In genomic region chr3:194333981-194334320, GRCh38 we compare ENCODE assay signal across 12 cellular contexts. TPM values are rescaled to one million over a fixed set of nuclear protein-coding genes. Genes with fewer than 3 reads are reported as not detected.
DNase-seq lines count a peak whose midpoint lies in the region; ATAC-seq and TF ChIP-seq lines count a peak whose summit lies in the region.
"Had no signal": no experiment of that assay in that cellular context is flagged by ENCODE, and none has a peak within 500 bp of the region (broad histone marks: within the 10 kb centered on the region; RNA-seq: fewer than 3 reads in every experiment).

No MANE protein-coding gene starts in this region.

- no peak overlapping the region for H3K27ac Mint-ChIP-seq in activated CD8-positive, alpha-beta memory T cell treated with anti-CD3 and anti-CD28 coated beads, Interleukin-2, amount 10 ng/mL, durations not matched to agents 7 days and 5 days
- H3K27ac Mint-ChIP-seq in stimulated activated memory B cell treated with anti-CD40 and anti-IgM and Interleukin-4, amounts not matched to agents 10 μg/mL and 1 μg/mL and 100 μg/mL, for 72 hours = no peak overlapping the region

- intact Hi-C loops in aorta (cut with DNase I) = loop anchor here in 1 of 2 donors (2.0 kb wide), 1 partner anchor 71 kb away; no protein-coding TSS in a partner anchor

- WGBS in aorta, 2 donors = 31% methylated on average over 15 of the region's 15 CpGs

- H3K27ac ChIP-seq in RWPE2 (ENCODE audit: poor library complexity, severe bottlenecking) (peak overlapping the region; percentile 72), aorta (ENCODE audit: low read depth in 1 of 2, low read length in 2 of 2) (no peak overlapping the region)
- H3K27ac ChIP-seq: left lung, SJCRH30 had no signal

- peaks cover 36% of the 10 kb centered on the region for H3K27me3 Mint-ChIP-seq in activated CD8-positive, alpha-beta memory T cell treated with anti-CD3 and anti-CD28 coated beads, Interleukin-2, amount 10 ng/mL, durations not matched to agents 7 days and 5 days
- peaks cover 65% of the 10 kb centered on the region for H3K27me3 Mint-ChIP-seq in stimulated activated memory B cell treated with anti-CD40 and anti-IgM and Interleukin-4, amounts not matched to agents 10 μg/mL and 1 μg/mL and 100 μg/mL, for 72 hours

- peaks cover 11% of the 10 kb centered on the region for H3K4me1 Mint-ChIP-seq in activated CD8-positive, alpha-beta memory T cell treated with anti-CD3 and anti-CD28 coated beads, Interleukin-2, amount 10 ng/mL, durations not matched to agents 7 days and 5 days
- peaks cover 11% of the 10 kb centered on the region for H3K4me1 Mint-ChIP-seq in stimulated activated memory B cell treated with anti-CD40 and anti-IgM and Interleukin-4, amounts not matched to agents 10 μg/mL and 1 μg/mL and 100 μg/mL, for 72 hours

- H3K36me3 ChIP-seq in RWPE2 (ENCODE audit: low read depth) = no peaks in the 10 kb centered on the region
- H3K36me3 ChIP-seq in aorta (ENCODE audit: control insufficient read depth in 1 of 2, insufficient read depth in 2 of 2, low read length in 1 of 2) = no peaks in the 10 kb centered on the region
- H3K36me3 ChIP-seq: left lung, SJCRH30 had no signal

- TF ChIP-seq CTCF in RWPE2 (IDR thresholded peaks at IDR 0.05; ENCODE audit: poor library complexity, severe bottlenecking) (peak; percentile 78), fibroblast of the aortic adventitia (IDR thresholded peaks at IDR 0.05; ENCODE audit: insufficient read depth, low read length) (no peak)

- H3K9me3 ChIP-seq in RWPE2 (ENCODE audit: severe bottlenecking) (no peaks in the 10 kb centered on the region), aorta (ENCODE audit: control insufficient read depth, low read length) (no peaks in the 10 kb centered on the region)
- H3K9me3 ChIP-seq: left lung, SJCRH30 had no signal

- no peaks in the 10 kb centered on the region for H3K9me3 Mint-ChIP-seq in activated CD8-positive, alpha-beta memory T cell treated with anti-CD3 and anti-CD28 coated beads, Interleukin-2, amount 10 ng/mL, durations not matched to agents 7 days and 5 days (ENCODE audit: low read depth)
- no peaks in the 10 kb centered on the region for H3K9me3 Mint-ChIP-seq in stimulated activated memory B cell treated with anti-CD40 and anti-IgM and Interleukin-4, amounts not matched to agents 10 μg/mL and 1 μg/mL and 100 μg/mL, for 72 hours

- H3K36me3 Mint-ChIP-seq in activated CD8-positive, alpha-beta memory T cell treated with anti-CD3 and anti-CD28 coated beads, Interleukin-2, amount 10 ng/mL, durations not matched to agents 7 days and 5 days = no peaks in the 10 kb centered on the region
- H3K36me3 Mint-ChIP-seq in stimulated activated memory B cell treated with anti-CD40 and anti-IgM and Interleukin-4, amounts not matched to agents 10 μg/mL and 1 μg/mL and 100 μg/mL, for 72 hours = no peaks in the 10 kb centered on the region

- CTCF ChIA-PET in activated CD8-positive, alpha-beta memory T cell treated with anti-CD3 and anti-CD28 coated beads, Interleukin-2, amount 10 ng/mL, durations not matched to agents 7 days and 5 days (lab: Charles Lee) = interaction anchor here (0.6 to 4.9 kb wide), 22 partner anchors 8 to 713 kb away, joined by 3 to 79 read pairs (median 3); no protein-coding TSS in a partner anchor

- ATAC-seq in activated CD8-positive, alpha-beta memory T cell treated with anti-CD3 and anti-CD28 coated beads, Interleukin-2, amount 10 ng/mL, durations not matched to agents 7 days and 5 days = no peak
- ATAC-seq in RWPE2 (ENCODE audit: low read depth) (no peak), HG03097 (IDR thresholded peaks at IDR 0.05; ENCODE audit: low FRiP score, unreplicated experiment) (no peak), aorta (ENCODE audit: low FRiP score) (no peak)
- ATAC-seq in stimulated activated memory B cell treated with anti-CD40 and anti-IgM and Interleukin-4, amounts not matched to agents 10 μg/mL and 1 μg/mL and 100 μg/mL, for 72 hours = no peak

- peak overlapping the region; percentile 56 for H3K4me3 Mint-ChIP-seq in activated CD8-positive, alpha-beta memory T cell treated with anti-CD3 and anti-CD28 coated beads, Interleukin-2, amount 10 ng/mL, durations not matched to agents 7 days and 5 days
- H3K4me3 Mint-ChIP-seq in stimulated activated memory B cell treated with anti-CD40 and anti-IgM and Interleukin-4, amounts not matched to agents 10 μg/mL and 1 μg/mL and 100 μg/mL, for 72 hours = peak overlapping the region; percentile 82

- H3K4me1 ChIP-seq in RWPE2 (ENCODE audit: insufficient read depth, poor library complexity, severe bottlenecking) = peaks cover 30% of the 10 kb centered on the region
- H3K4me1 ChIP-seq in aorta (ENCODE audit: control insufficient read depth in 1 of 2, insufficient read depth in 2 of 2, low read length in 2 of 2) = no peaks in the 10 kb centered on the region

- H3K4me3 ChIP-seq in RWPE2 (ENCODE audit: severe bottlenecking) = no peak overlapping the region
- H3K4me3 ChIP-seq in fibroblast of the aortic adventitia (ENCODE audit: low read depth, low read length) = no peak overlapping the region
- no peak overlapping the region for H3K4me3 ChIP-seq in aorta (ENCODE audit: low read length in 2 of 2)

- H3K27me3 ChIP-seq in RWPE2 (ENCODE audit: insufficient read depth, poor library complexity, severe bottlenecking) = no peaks in the 10 kb centered on the region
- H3K27me3 ChIP-seq in aorta (ENCODE audit: control insufficient read depth in 1 of 2, insufficient read depth in 2 of 2, low read length in 1 of 2) = no peaks in the 10 kb centered on the region
- H3K27me3 ChIP-seq: foreskin keratinocyte, SJCRH30 had no signal

- DNase-seq in activated CD8-positive, alpha-beta memory T cell treated with anti-CD3 and anti-CD28 coated beads, Interleukin-2, amount 10 ng/mL, durations not matched to agents 7 days and 5 days = no peak
- DNase-seq in activated CD8-positive, alpha-beta memory T cell treated with anti-CD3 and anti-CD28 coated beads for 24 hours = no peak
- DNase-seq in RWPE2 (ENCODE audit: low spot score) (no peak), fibroblast of the aortic adventitia (ENCODE audit: low read depth) (peak; percentile 84), aorta (no peak), NCI-H82 (lab: John Stamatoyannopoulos, UW) (no peak)

RNA-seq across cellular contexts. Expression of gene CPN2, which starts 17.2 kb away (rescaled TPM):
- total RNA-seq in activated CD8-positive, alpha-beta memory T cell treated with anti-CD3 and anti-CD28 coated beads, Interleukin-2, amount 10 ng/mL, durations not matched to agents 7 days and 5 days = not detected
- total RNA-seq in fibroblast of the aortic adventitia (ENCODE audit: low replicate concordance) (not detected in 2 replicates), aorta (not detected)
- not detected for polyA plus RNA-seq in aorta
- total RNA-seq: foreskin keratinocyte, left lung, sciatic nerve, SJCRH30 had no signal
- polyA plus RNA-seq: foreskin keratinocyte had no signal

RNA-seq across cellular contexts. Expression of gene LRRC15, which starts 35.6 kb away (rescaled TPM):
- total RNA-seq in activated CD8-positive, alpha-beta memory T cell treated with anti-CD3 and anti-CD28 coated beads, Interleukin-2, amount 10 ng/mL, durations not matched to agents 7 days and 5 days = not detected
- total RNA-seq in fibroblast of the aortic adventitia (ENCODE audit: low replicate concordance) = 0.25 and 10.0 TPM in 2 replicates
- total RNA-seq in aorta = under 1 TPM; 0.06 to 0.54 TPM
- polyA plus RNA-seq in aorta = not detected
- total RNA-seq: foreskin keratinocyte had no signal
- polyA plus RNA-seq: foreskin keratinocyte had no signal
